In genomic region chr1:42822833-42823392, GRCh38 we compare ENCODE assay signal across 10 cellular contexts. TPM values are rescaled to one million over a fixed set of nuclear protein-coding genes. Genes with fewer than 3 reads are reported as not detected.
A peak's percentile ranks its signal among the peaks of the same experiment; 100 is the strongest.
DNase-seq lines count a peak whose midpoint lies in the region; ATAC-seq, FAIRE-seq and TF ChIP-seq lines count a peak whose summit lies in the region.
"Had no signal": no experiment of that assay in that cellular context is flagged by ENCODE, and none has a peak within 500 bp of the region (broad histone marks: within the 10 kb centered on the region; RNA-seq: fewer than 3 reads in every experiment).

No MANE protein-coding gene starts in this region.

- no peak for TF ChIP-seq RAD21 in H1 (IDR thresholded peaks at IDR 0.05 in 1 of 2, conservative IDR thresholded peaks at IDR 0.05 in 1 of 2; ENCODE audit: low read depth in 2 of 2, low read length in 2 of 2)

- H3K27me3 ChIP-seq in H1 (replicated peaks in 1 of 4; ENCODE audit: control insufficient read depth in 3 of 4, extremely low read depth in 1 of 4, insufficient read depth in 3 of 4, low read length in 3 of 4) = no peaks in the 10 kb centered on the region
- H3K27me3 ChIP-seq: upper lobe of left lung had no signal

- no peak overlapping the region for H2BK15ac ChIP-seq in H1 (ENCODE audit: low read length)

- no peak overlapping the region for H3K56ac ChIP-seq in H1 (replicated peaks; ENCODE audit: insufficient read length, low read depth, low read length)

- POLR2A ChIA-PET in H1 (lab: Charles Lee; ENCODE audit: partially characterized antibody) = interaction anchor here (5.5 kb wide), 1 partner anchor 24 kb away, joined by 21 read pairs; the partner anchor contains the start of gene ZNF691

- H4K91ac ChIP-seq in H1 (replicated peaks; ENCODE audit: insufficient read length, low read length) = no peak overlapping the region

- TF ChIP-seq EP300 in H1 (IDR thresholded peaks at IDR 0.05; ENCODE audit: borderline replicate concordance in 1 of 2, low read depth in 2 of 2, low read length in 2 of 2) = no peak

- no peaks in the 10 kb centered on the region for H3K9me3 ChIP-seq in H1 (ENCODE audit: insufficient read depth in 2 of 2, low read depth in 1 of 2, low read length in 1 of 2)
- H3K9me3 ChIP-seq: upper lobe of left lung had no signal

- H2BK5ac ChIP-seq in H1 (ENCODE audit: low read depth, low read length) = no peak overlapping the region

- no peak overlapping the region for H3K23ac ChIP-seq in H1 (ENCODE audit: insufficient read length)

- H2BK12ac ChIP-seq in H1 (ENCODE audit: low read depth, low read length) = no peak overlapping the region

- peaks cover 3% of the 10 kb centered on the region; the same call in 1 of the 2 replicates for H3K23me2 ChIP-seq in H1 (ENCODE audit: low read depth, low read length)

- no peak overlapping the region for H2AK5ac ChIP-seq in H1 (ENCODE audit: low read depth, low read length)

- no peak overlapping the region for H3K14ac ChIP-seq in H1 (ENCODE audit: insufficient read length)

- no peaks in the 10 kb centered on the region for H3K79me1 ChIP-seq in H1 (ENCODE audit: low read depth, low read length)

- DNase-seq in NCI-H2171 treated with DMSO at 0.1 percent for 48 hours (lab: John Stamatoyannopoulos, UW) = peak; percentile 13
- no peak for DNase-seq in NCI-H2171 (lab: John Stamatoyannopoulos, UW)
- peak; percentile 81 for DNase-seq in NCI-H748 (lab: John Stamatoyannopoulos, UW; ENCODE audit: unreplicated experiment)
- DNase-seq in H1 (ENCODE audit: low read depth in 1 of 2, low spot score in 2 of 2) = no peak
- DNase-seq in sciatic nerve (ENCODE audit: low spot score) = no peak
- no peak for DNase-seq in NCI-H187 (lab: John Stamatoyannopoulos, UW)
- no peak for DNase-seq in activated effector memory CD4-positive, alpha-beta T cell treated with anti-CD3 and anti-CD28 coated beads, Interleukin-2, amount 50 U/mL, for 16 hours
- no peak for DNase-seq in NCI-H2196 (lab: John Stamatoyannopoulos, UW; ENCODE audit: unreplicated experiment)
- DNase-seq: anterior cingulate cortex, upper lobe of left lung had no signal

- peak; percentile 73 for ATAC-seq in sciatic nerve

- H3K4me1 ChIP-seq in H1 (replicated peaks in 1 of 4; ENCODE audit: control insufficient read depth in 3 of 4, insufficient read depth in 4 of 4, low read length in 3 of 4) = peaks cover 0 to 5% (median 1%) of the 10 kb centered on the region in 4 experiments; a peak in 1 of 7 replicates

- H2BK120ac ChIP-seq in H1 (replicated peaks; ENCODE audit: low read depth, low read length) = no peak overlapping the region

- H3K27ac ChIP-seq in H1 (ENCODE audit: low read depth, low read length) = no peak overlapping the region
- H3K27ac ChIP-seq: upper lobe of left lung had no signal

- no peak overlapping the region for H3K4me2 ChIP-seq in H1 (ENCODE audit: insufficient read depth in 1 of 2, low read depth in 2 of 2, low read length in 2 of 2)

- no peak overlapping the region for H2AFZ ChIP-seq in H1 (ENCODE audit: low read length)

- WGBS in H1 (ENCODE audit: extremely low coverage in 1 of 2, insufficient coverage in 1 of 2, insufficient read length in 1 of 2, insufficient replicate concordance in 2 of 2, low coverage in 1 of 2, low lambda C conversion rate in 2 of 2, missing lambda C conversion rate in 1 of 2), 2 experiments = 83% methylated on average over 2 of the region's 2 CpGs; no CpG with 5 or more reads in 1 of the 2 experiments

- no peak overlapping the region for H3K4ac ChIP-seq in H1 (replicated peaks; ENCODE audit: insufficient read length, low read depth, low read length)

- intact Hi-C loops in sciatic nerve (cut with DNase I) = no loop called here

- no peak overlapping the region for H4K5ac ChIP-seq in H1 (ENCODE audit: insufficient read length, low read depth, low read length)

- TF ChIP-seq POLR2A in H1 (IDR thresholded peaks at IDR 0.05; ENCODE audit: control extremely low read depth in 1 of 2, low read depth in 2 of 2, low read length in 2 of 2) = no peak

- H4K20me1 ChIP-seq in H1 (replicated peaks in 1 of 2; ENCODE audit: control insufficient read depth in 1 of 2, insufficient read depth in 2 of 2, low read length in 2 of 2) = peaks cover 0 to 2% of the 10 kb centered on the region in 2 experiments

- FAIRE-seq in H1 (lab: Jason Lieb, UNC) = peak; percentile 66

- CTCF ChIA-PET in H1 (lab: Charles Lee; ENCODE audit: partially characterized antibody) = interaction anchor here (1.3 to 1.7 kb wide), 2 partner anchors 10 to 17 kb away, joined by 3 to 5 read pairs; no protein-coding TSS in a partner anchor

- no peaks in the 10 kb centered on the region for H3K79me2 ChIP-seq in H1 (ENCODE audit: control insufficient read depth in 1 of 2, insufficient read depth in 2 of 2, low read length in 2 of 2)

- TF ChIP-seq CTCF in H1 (IDR thresholded peaks at IDR 0.05; ENCODE audit: control extremely low read depth in 1 of 3, insufficient read depth in 1 of 3, low read depth in 1 of 3, low read length in 3 of 3) = no peak

- H3K4me3 ChIP-seq in H1 (ENCODE audit: extremely low read depth in 1 of 4, insufficient read depth in 2 of 4, low read depth in 3 of 4, low read length in 4 of 4) = no peak overlapping the region
- H3K4me3 ChIP-seq: upper lobe of left lung had no signal

- no peak overlapping the region for H2BK20ac ChIP-seq in H1 (ENCODE audit: low read length)

- H4K8ac ChIP-seq in H1 (ENCODE audit: extremely low read depth, insufficient read depth, low read length) = no peak overlapping the region

- no peak overlapping the region for H3K9ac ChIP-seq in H1 (replicated peaks in 1 of 4; ENCODE audit: extremely low read depth in 1 of 4, low read depth in 3 of 4, low read length in 3 of 4)

- H3K36me3 ChIP-seq in H1 (ENCODE audit: control insufficient read depth in 2 of 4, insufficient read depth in 4 of 4, low read length in 3 of 4) = no peaks in the 10 kb centered on the region
- H3K36me3 ChIP-seq: upper lobe of left lung had no signal

- H3K18ac ChIP-seq in H1 (ENCODE audit: extremely low read depth, low read length) = no peak overlapping the region

TF ChIP-seq in H1, 55 proteins besides CTCF, POLR2A, EP300 and RAD21:
- TF ChIP-seq MAFK (IDR thresholded peaks at IDR 0.05; ENCODE audit: low read depth, low read length) (peak; percentile 76), KDM4A (IDR thresholded peaks at IDR 0.05; ENCODE audit: low read depth, low read length, severe bottlenecking) (no peak), BACH1 (IDR thresholded peaks at IDR 0.05; ENCODE audit: low read length) (peak; percentile 81)

RNA-seq across cellular contexts. Expression of gene SVBP, which starts 5.7 kb away (rescaled TPM):
- total RNA-seq in H1 (2021; fragmentation: NEBNext Ultra II Directional; extraction: Animal tissue kit (Norgen Biotek cat#: 25700)) = 30.2 and 34.2 TPM in 2 replicates
- 16.3 and 29.7 TPM in 2 replicates for polyA plus RNA-seq in H1 (2011; rRNA removed)
- 25.7 TPM for polyA plus RNA-seq in H1 (2011; cell fraction: cytosol; rRNA removed)
- polyA plus RNA-seq in H1 (2011; cell fraction: nucleus; rRNA removed) = 7.5 TPM
- polyA plus RNA-seq in H1 (2012, experiment 1 of 2) = 30.9 to 59.7 TPM (median 33.6 TPM) in 4 replicates
- polyA plus RNA-seq in H1 (2012, experiment 2 of 2) = 20.1 TPM
- polyA plus RNA-seq in H1 (2013, experiment 1 of 2) = 53.9 TPM
- polyA plus RNA-seq in H1 (2013, experiment 2 of 2) = 52.1 TPM
- 6.7 and 8.7 TPM in 2 replicates for polyA minus RNA-seq in H1 (2011; rRNA and poly(A)+ RNA removed)
- polyA minus RNA-seq in H1 (2011; cell fraction: cytosol; rRNA and poly(A)+ RNA removed) = 4.0 TPM
- 9.0 TPM for polyA minus RNA-seq in H1 (2011; cell fraction: nucleus; rRNA and poly(A)+ RNA removed)
- 36.6 TPM for total RNA-seq in sciatic nerve

RNA-seq across cellular contexts. Expression of gene ERMAP, which starts 6.0 kb away (rescaled TPM):
- total RNA-seq in H1 (2021; fragmentation: NEBNext Ultra II Directional; extraction: Animal tissue kit (Norgen Biotek cat#: 25700)) = 3.9 and 5.0 TPM in 2 replicates
- polyA plus RNA-seq in H1 (2011; rRNA removed) = 2.2 and 2.5 TPM in 2 replicates
- 3.5 TPM for polyA plus RNA-seq in H1 (2011; cell fraction: cytosol; rRNA removed)
- 3.7 TPM for polyA plus RNA-seq in H1 (2011; cell fraction: nucleus; rRNA removed)
- polyA plus RNA-seq in H1 (2012, experiment 1 of 2) = 2.8 to 3.2 TPM (median 2.9 TPM) in 4 replicates
- 0.51 TPM for polyA plus RNA-seq in H1 (2012, experiment 2 of 2)
- polyA plus RNA-seq in H1 (2013, experiment 1 of 2) = 2.6 TPM
- 2.6 TPM for polyA plus RNA-seq in H1 (2013, experiment 2 of 2)
- 2.4 and 3.5 TPM in 2 replicates for polyA minus RNA-seq in H1 (2011; rRNA and poly(A)+ RNA removed)
- polyA minus RNA-seq in H1 (2011; cell fraction: cytosol; rRNA and poly(A)+ RNA removed) = 2.6 TPM
- polyA minus RNA-seq in H1 (2011; cell fraction: nucleus; rRNA and poly(A)+ RNA removed) = 3.4 TPM
- total RNA-seq in sciatic nerve = 11.2 TPM

RNA-seq across cellular contexts. Expression of gene ZNF691, which starts 23.5 kb away (rescaled TPM):
- total RNA-seq in H1 (2021; fragmentation: NEBNext Ultra II Directional; extraction: Animal tissue kit (Norgen Biotek cat#: 25700)) = 18.6 and 19.5 TPM in 2 replicates
- 19.0 and 19.5 TPM in 2 replicates for polyA plus RNA-seq in H1 (2011; rRNA removed)
- 18.6 TPM for polyA plus RNA-seq in H1 (2011; cell fraction: cytosol; rRNA removed)
- polyA plus RNA-seq in H1 (2011; cell fraction: nucleus; rRNA removed) = 22.6 TPM
- polyA plus RNA-seq in H1 (2012, experiment 1 of 2) = 20.1 to 23.1 TPM (median 20.9 TPM) in 4 replicates
- 24.4 TPM for polyA plus RNA-seq in H1 (2012, experiment 2 of 2)
- 15.6 TPM for polyA plus RNA-seq in H1 (2013, experiment 1 of 2)
- polyA plus RNA-seq in H1 (2013, experiment 2 of 2) = 15.9 TPM
- 9.5 and 16.8 TPM in 2 replicates for polyA minus RNA-seq in H1 (2011; rRNA and poly(A)+ RNA removed)
- 5.9 TPM for polyA minus RNA-seq in H1 (2011; cell fraction: cytosol; rRNA and poly(A)+ RNA removed)
- 13.7 TPM for polyA minus RNA-seq in H1 (2011; cell fraction: nucleus; rRNA and poly(A)+ RNA removed)
- total RNA-seq in sciatic nerve = 9.7 TPM

RNA-seq across cellular contexts. Expression of gene TMEM269, which starts 38.1 kb away (rescaled TPM):
- total RNA-seq in H1 (2021; fragmentation: NEBNext Ultra II Directional; extraction: Animal tissue kit (Norgen Biotek cat#: 25700)) = 0.35 and 0.61 TPM in 2 replicates
- polyA plus RNA-seq in H1 (2011; rRNA removed) = 0.14 TPM in 2 replicates
- 0.19 TPM for polyA plus RNA-seq in H1 (2011; cell fraction: cytosol; rRNA removed)
- polyA plus RNA-seq in H1 (2011; cell fraction: nucleus; rRNA removed) = 0.29 TPM
- 0.10 to 0.39 TPM (median 0.20 TPM) in 4 replicates for polyA plus RNA-seq in H1 (2012, experiment 1 of 2)
- polyA plus RNA-seq in H1 (2012, experiment 2 of 2) = 0.08 TPM
- polyA plus RNA-seq in H1 (2013, experiment 1 of 2) = 0.12 TPM
- 0.13 TPM for polyA plus RNA-seq in H1 (2013, experiment 2 of 2)
- polyA minus RNA-seq in H1 (2011; rRNA and poly(A)+ RNA removed) = 0.22 and 0.24 TPM in 2 replicates
- not detected for polyA minus RNA-seq in H1 (2011; cell fraction: cytosol; rRNA and poly(A)+ RNA removed)
- polyA minus RNA-seq in H1 (2011; cell fraction: nucleus; rRNA and poly(A)+ RNA removed) = 0.20 TPM
- 0.31 TPM for total RNA-seq in sciatic nerve

RNA-seq across cellular contexts. Expression of gene C1orf50, which starts 55.9 kb away (rescaled TPM):
- 6.9 and 7.1 TPM in 2 replicates for total RNA-seq in H1 (2021; fragmentation: NEBNext Ultra II Directional; extraction: Animal tissue kit (Norgen Biotek cat#: 25700))
- polyA plus RNA-seq in H1 (2011; rRNA removed) = 2.1 and 3.2 TPM in 2 replicates
- polyA plus RNA-seq in H1 (2011; cell fraction: cytosol; rRNA removed) = 4.0 TPM
- polyA plus RNA-seq in H1 (2011; cell fraction: nucleus; rRNA removed) = 1.5 TPM
- 2.5 to 6.3 TPM (median 3.1 TPM) in 4 replicates for polyA plus RNA-seq in H1 (2012, experiment 1 of 2)
- polyA plus RNA-seq in H1 (2012, experiment 2 of 2) = 0.60 TPM
- polyA plus RNA-seq in H1 (2013, experiment 1 of 2) = 2.6 TPM
- 2.3 TPM for polyA plus RNA-seq in H1 (2013, experiment 2 of 2)
- polyA minus RNA-seq in H1 (2011; rRNA and poly(A)+ RNA removed) = 2.2 and 3.3 TPM in 2 replicates
- polyA minus RNA-seq in H1 (2011; cell fraction: cytosol; rRNA and poly(A)+ RNA removed) = 2.5 TPM
- 3.0 TPM for polyA minus RNA-seq in H1 (2011; cell fraction: nucleus; rRNA and poly(A)+ RNA removed)
- total RNA-seq in sciatic nerve = 10.8 TPM

Comparison
In these comparisons a context has a peak if more than half of its experiments do, and no peak if none do; other contexts are left out.
1. DNase-seq: peak in NCI-H2171 treated with DMSO at 0.1 percent for 48 hours (single experiment) and NCI-H748 (single experiment); none in NCI-H2171 (single experiment), H1 (0 of 2), sciatic nerve (single experiment), NCI-H187 (0 of 2), activated effector memory CD4-positive, alpha-beta T cell treated with anti-CD3 and anti-CD28 coated beads, Interleukin-2, amount 50 U/mL, for 16 hours (single experiment) and NCI-H2196 (single experiment).